33 cellular contexts compared by ENCODE assay signal in the genomic region with DNA sequence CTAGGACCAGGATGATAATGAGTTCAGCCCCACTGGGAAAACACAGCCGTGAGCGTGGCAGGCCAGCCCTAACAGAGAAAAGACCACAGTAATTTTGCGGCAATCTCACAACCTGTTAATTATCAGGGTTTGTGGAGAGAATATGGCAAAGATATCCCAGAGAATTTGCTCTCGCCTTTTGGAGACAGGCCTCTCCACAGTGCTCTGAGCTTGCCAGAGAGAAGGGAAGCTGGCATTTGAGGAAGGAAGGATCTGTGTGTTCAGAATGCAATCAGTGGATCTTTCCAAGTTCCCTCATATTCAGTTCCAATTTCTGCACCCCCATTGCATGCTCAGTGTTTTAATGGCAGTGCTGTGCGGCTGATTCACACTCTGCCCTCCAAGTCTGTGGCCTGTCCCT.
"Had no signal": no experiment of that assay in that cellular context is flagged by ENCODE, and none has a peak within 500 bp of the region (broad histone marks: within the 10 kb centered on the region; RNA-seq: fewer than 3 reads in every experiment).

No MANE protein-coding gene starts in this region.

- ATAC-seq: activated T-cell treated with anti-CD3 and anti-CD28 coated beads, Interleukin-2, amount 50 U/mL, for 72 hours; activated T-helper 17 cell treated with anti-CD3 and anti-CD28 coated beads, Interleukin-2, amount 50 U/mL, for 72 hours had no signal

- H3K4me2 ChIP-seq: KMS-11 had no signal

- H3K27ac ChIP-seq: cardiac muscle cell, KMS-11, VCaP had no signal

- H3K36me3 ChIP-seq: cardiac muscle cell had no signal

- DNase-seq: activated B cell treated with CpG ODN at 0.5 μM for 24 hours; activated CD4-positive, alpha-beta memory T cell treated with anti-CD3 and anti-CD28 coated beads for 36 hours; activated CD4-positive, alpha-beta T cell treated with anti-CD3 and anti-CD28 coated beads for 4 hours; activated CD4-positive, alpha-beta T cell treated with anti-CD3 and anti-CD28 coated beads, Interleukin-2, amount 50 U/mL, for 1 hour; activated CD4-positive, CD25-positive, alpha-beta regulatory T cell treated with anti-CD3 and anti-CD28 coated beads, Interleukin-2, amount 50 U/mL, for 72 hours; activated CD8-positive, alpha-beta memory T cell treated with anti-CD3 and anti-CD28 coated beads, Interleukin-2, amount 50 U/mL, for 48 hours; activated effector memory CD4-positive, alpha-beta T cell treated with anti-CD3 and anti-CD28 coated beads, Interleukin-2, amount 50 U/mL, for 16 hours; activated naive CD4-positive, alpha-beta T cell; activated naive CD4-positive, alpha-beta T cell treated with anti-CD3 and anti-CD28 coated beads, Interleukin-2, amount 50 U/mL, for 16 hours; activated naive CD8-positive, alpha-beta T cell treated with anti-CD3 and anti-CD28 coated beads for 36 hours; activated T-cell treated with anti-CD3 and anti-CD28 coated beads, Interleukin-2, amount 50 U/mL, for 72 hours; amniotic stem cell; aorta; MM.1S; MV-4-11; NCI-H1092; NCI-H146; NCI-H187; NCI-H2029 treated with DMSO at 0.1 percent for 48 hours; NCI-H2107; NCI-H226; NCI-H446 treated with DMSO at 0.1 percent for 48 hours; NCI-H524; Right ventricle myocardium superior; SW 1271; T-helper 1 cell; T-helper 2 cell; T-helper 9 cell had no signal

- H3K4me3 Mint-ChIP-seq: activated B cell treated with CpG ODN at 0.5 μM for 24 hours; activated CD4-positive, alpha-beta memory T cell treated with anti-CD3 and anti-CD28 coated beads for 36 hours; activated naive CD8-positive, alpha-beta T cell treated with anti-CD3 and anti-CD28 coated beads for 36 hours; activated T-cell treated with anti-CD3 and anti-CD28 coated beads, Interleukin-2, amount 50 U/mL, for 72 hours; activated T-helper 17 cell treated with anti-CD3 and anti-CD28 coated beads, Interleukin-2, amount 50 U/mL, for 72 hours; central memory CD8-positive, alpha-beta T cell had no signal

- H3K9me3 Mint-ChIP-seq: activated B cell treated with CpG ODN at 0.5 μM for 24 hours; activated CD4-positive, alpha-beta memory T cell treated with anti-CD3 and anti-CD28 coated beads for 36 hours; activated T-cell treated with anti-CD3 and anti-CD28 coated beads, Interleukin-2, amount 50 U/mL, for 72 hours had no signal

- H3K27ac Mint-ChIP-seq: activated B cell treated with CpG ODN at 0.5 μM for 24 hours; activated CD4-positive, alpha-beta memory T cell treated with anti-CD3 and anti-CD28 coated beads for 36 hours; activated naive CD8-positive, alpha-beta T cell treated with anti-CD3 and anti-CD28 coated beads for 36 hours; activated T-cell treated with anti-CD3 and anti-CD28 coated beads, Interleukin-2, amount 50 U/mL, for 72 hours; activated T-helper 17 cell treated with anti-CD3 and anti-CD28 coated beads, Interleukin-2, amount 50 U/mL, for 72 hours had no signal

- H3K36me3 Mint-ChIP-seq: activated CD4-positive, alpha-beta memory T cell treated with anti-CD3 and anti-CD28 coated beads for 36 hours; activated naive CD8-positive, alpha-beta T cell treated with anti-CD3 and anti-CD28 coated beads for 36 hours had no signal

- H3K4me3 ChIP-seq: cardiac muscle cell had no signal

- H3K27me3 ChIP-seq: cardiac muscle cell had no signal

- H3K9ac ChIP-seq: KMS-11 had no signal

- H3K27me3 Mint-ChIP-seq: activated CD4-positive, alpha-beta memory T cell treated with anti-CD3 and anti-CD28 coated beads for 36 hours; activated naive CD8-positive, alpha-beta T cell treated with anti-CD3 and anti-CD28 coated beads for 36 hours; activated T-helper 17 cell treated with anti-CD3 and anti-CD28 coated beads, Interleukin-2, amount 50 U/mL, for 72 hours; central memory CD8-positive, alpha-beta T cell had no signal

- H3K4me1 Mint-ChIP-seq: activated B cell treated with CpG ODN at 0.5 μM for 24 hours; activated naive CD8-positive, alpha-beta T cell treated with anti-CD3 and anti-CD28 coated beads for 36 hours; activated T-helper 17 cell treated with anti-CD3 and anti-CD28 coated beads, Interleukin-2, amount 50 U/mL, for 72 hours; central memory CD8-positive, alpha-beta T cell had no signal
